1 cellular context compared by ENCODE assay signal in the genomic region with DNA sequence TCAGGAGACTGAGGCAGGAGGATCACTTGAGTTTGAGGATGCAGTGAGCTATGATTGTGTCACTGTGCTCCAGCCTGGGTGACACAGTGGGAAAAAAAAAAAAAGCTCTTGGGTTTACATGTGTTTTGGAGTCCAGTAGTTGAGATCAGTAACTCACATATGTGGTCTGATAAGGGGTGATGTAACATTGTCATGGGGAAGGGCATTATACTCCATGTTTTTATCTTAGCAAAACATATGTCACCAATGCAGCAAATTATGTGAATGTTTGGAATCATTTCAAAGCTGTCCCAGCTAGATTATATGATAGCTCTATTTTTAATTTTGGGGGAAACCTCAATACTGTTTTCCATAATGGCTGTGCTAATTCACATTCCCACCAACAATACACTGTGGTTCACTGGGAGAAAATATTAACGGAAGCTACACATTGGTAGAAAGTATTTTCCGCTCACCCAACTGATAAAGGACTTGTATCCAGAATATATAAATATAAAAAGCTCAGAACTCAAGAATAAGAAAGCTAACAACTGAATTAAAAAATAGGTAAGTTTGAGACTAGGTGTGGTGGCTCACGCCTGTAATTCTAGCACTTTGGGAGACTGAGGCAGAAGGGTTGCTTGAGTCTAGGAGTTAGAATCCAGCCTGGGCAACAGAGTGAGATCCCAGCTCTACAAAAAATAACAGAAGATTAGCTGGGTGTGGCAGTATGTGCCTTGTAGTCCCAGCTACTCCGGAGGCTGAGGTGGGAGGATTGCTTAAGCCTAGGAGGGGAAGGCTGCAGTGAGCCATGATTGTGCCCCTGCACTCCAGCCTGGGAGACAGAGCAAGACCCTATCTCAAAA.
A peak's percentile ranks its signal among the peaks of the same experiment; 100 is the strongest.
TF ChIP-seq lines count a peak whose summit lies in the region.

No MANE protein-coding gene starts in this region.

TF ChIP-seq in K562, 482 proteins besides CTCF, POLR2A, EP300 and RAD21 (continued from another document and continues in another):
- TF ChIP-seq PHF20 (IDR thresholded peaks at IDR 0.05; ENCODE audit: partially characterized antibody), result peak; percentile 13
- no peak for TF ChIP-seq ZNF217 (CRISPR knock-in tag; IDR thresholded peaks at IDR 0.05)
- no peak for TF ChIP-seq ZC3H11A (IDR thresholded peaks at IDR 0.05; ENCODE audit: low read depth, low read length)
- TF ChIP-seq ZNF354B (CRISPR knock-in tag; IDR thresholded peaks at IDR 0.05), result no peak
- TF ChIP-seq ZNF766 (CRISPR knock-in tag; conservative IDR thresholded peaks at IDR 0.05), result peak; percentile 86
- TF ChIP-seq, protein P1, sequence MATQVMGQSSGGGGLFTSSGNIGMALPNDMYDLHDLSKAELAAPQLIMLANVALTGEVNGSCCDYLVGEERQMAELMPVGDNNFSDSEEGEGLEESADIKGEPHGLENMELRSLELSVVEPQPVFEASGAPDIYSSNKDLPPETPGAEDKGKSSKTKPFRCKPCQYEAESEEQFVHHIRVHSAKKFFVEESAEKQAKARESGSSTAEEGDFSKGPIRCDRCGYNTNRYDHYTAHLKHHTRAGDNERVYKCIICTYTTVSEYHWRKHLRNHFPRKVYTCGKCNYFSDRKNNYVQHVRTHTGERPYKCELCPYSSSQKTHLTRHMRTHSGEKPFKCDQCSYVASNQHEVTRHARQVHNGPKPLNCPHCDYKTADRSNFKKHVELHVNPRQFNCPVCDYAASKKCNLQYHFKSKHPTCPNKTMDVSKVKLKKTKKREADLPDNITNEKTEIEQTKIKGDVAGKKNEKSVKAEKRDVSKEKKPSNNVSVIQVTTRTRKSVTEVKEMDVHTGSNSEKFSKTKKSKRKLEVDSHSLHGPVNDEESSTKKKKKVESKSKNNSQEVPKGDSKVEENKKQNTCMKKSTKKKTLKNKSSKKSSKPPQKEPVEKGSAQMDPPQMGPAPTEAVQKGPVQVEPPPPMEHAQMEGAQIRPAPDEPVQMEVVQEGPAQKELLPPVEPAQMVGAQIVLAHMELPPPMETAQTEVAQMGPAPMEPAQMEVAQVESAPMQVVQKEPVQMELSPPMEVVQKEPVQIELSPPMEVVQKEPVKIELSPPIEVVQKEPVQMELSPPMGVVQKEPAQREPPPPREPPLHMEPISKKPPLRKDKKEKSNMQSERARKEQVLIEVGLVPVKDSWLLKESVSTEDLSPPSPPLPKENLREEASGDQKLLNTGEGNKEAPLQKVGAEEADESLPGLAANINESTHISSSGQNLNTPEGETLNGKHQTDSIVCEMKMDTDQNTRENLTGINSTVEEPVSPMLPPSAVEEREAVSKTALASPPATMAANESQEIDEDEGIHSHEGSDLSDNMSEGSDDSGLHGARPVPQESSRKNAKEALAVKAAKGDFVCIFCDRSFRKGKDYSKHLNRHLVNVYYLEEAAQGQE (CRISPR knock-in tag; IDR thresholded peaks at IDR 0.05; ENCODE audit: low read depth), result no peak
- no peak for TF ChIP-seq ELF2 (CRISPR knock-in tag; IDR thresholded peaks at IDR 0.05)
- TF ChIP-seq UBTF (IDR thresholded peaks at IDR 0.05; ENCODE audit: borderline replicate concordance in 1 of 2, low read depth in 2 of 2, low read length in 2 of 2), result no peak
- TF ChIP-seq NONO (IDR thresholded peaks at IDR 0.05; ENCODE audit: low read depth in 2 of 2, low read length in 1 of 2), result 0 out of 4 replicates have a peak, but pooled peaks of 1 of the 2 experiments have one; percentile 21
- no peak for TF ChIP-seq ZNF707 (CRISPR knock-in tag; conservative IDR thresholded peaks at IDR 0.05)
- no peak for TF ChIP-seq ZNF436 (CRISPR knock-in tag; IDR thresholded peaks at IDR 0.05)
- TF ChIP-seq CREM (IDR thresholded peaks at IDR 0.05; ENCODE audit: low read depth), result peak; percentile 73
- TF ChIP-seq ZNF175 (CRISPR knock-in tag; IDR thresholded peaks at IDR 0.05; ENCODE audit: low read depth), result peak; percentile 89
- peak; percentile 60 for TF ChIP-seq POLR2AphosphoS5 (IDR thresholded peaks at IDR 0.05; ENCODE audit: control insufficient read depth, insufficient read depth, low read depth, low read length)
- no peak for TF ChIP-seq RBM22 (IDR thresholded peaks at IDR 0.05; ENCODE audit: low read depth, low read length, poor library complexity, severe bottlenecking)
- TF ChIP-seq, protein P2, sequence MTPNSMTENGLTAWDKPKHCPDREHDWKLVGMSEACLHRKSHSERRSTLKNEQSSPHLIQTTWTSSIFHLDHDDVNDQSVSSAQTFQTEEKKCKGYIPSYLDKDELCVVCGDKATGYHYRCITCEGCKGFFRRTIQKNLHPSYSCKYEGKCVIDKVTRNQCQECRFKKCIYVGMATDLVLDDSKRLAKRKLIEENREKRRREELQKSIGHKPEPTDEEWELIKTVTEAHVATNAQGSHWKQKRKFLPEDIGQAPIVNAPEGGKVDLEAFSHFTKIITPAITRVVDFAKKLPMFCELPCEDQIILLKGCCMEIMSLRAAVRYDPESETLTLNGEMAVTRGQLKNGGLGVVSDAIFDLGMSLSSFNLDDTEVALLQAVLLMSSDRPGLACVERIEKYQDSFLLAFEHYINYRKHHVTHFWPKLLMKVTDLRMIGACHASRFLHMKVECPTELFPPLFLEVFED (CRISPR knock-in tag; conservative IDR thresholded peaks at IDR 0.05), result no peak
- TF ChIP-seq ZNF121 (CRISPR knock-in tag; conservative IDR thresholded peaks at IDR 0.05), result peak; percentile 98
- TF ChIP-seq, protein P3, sequence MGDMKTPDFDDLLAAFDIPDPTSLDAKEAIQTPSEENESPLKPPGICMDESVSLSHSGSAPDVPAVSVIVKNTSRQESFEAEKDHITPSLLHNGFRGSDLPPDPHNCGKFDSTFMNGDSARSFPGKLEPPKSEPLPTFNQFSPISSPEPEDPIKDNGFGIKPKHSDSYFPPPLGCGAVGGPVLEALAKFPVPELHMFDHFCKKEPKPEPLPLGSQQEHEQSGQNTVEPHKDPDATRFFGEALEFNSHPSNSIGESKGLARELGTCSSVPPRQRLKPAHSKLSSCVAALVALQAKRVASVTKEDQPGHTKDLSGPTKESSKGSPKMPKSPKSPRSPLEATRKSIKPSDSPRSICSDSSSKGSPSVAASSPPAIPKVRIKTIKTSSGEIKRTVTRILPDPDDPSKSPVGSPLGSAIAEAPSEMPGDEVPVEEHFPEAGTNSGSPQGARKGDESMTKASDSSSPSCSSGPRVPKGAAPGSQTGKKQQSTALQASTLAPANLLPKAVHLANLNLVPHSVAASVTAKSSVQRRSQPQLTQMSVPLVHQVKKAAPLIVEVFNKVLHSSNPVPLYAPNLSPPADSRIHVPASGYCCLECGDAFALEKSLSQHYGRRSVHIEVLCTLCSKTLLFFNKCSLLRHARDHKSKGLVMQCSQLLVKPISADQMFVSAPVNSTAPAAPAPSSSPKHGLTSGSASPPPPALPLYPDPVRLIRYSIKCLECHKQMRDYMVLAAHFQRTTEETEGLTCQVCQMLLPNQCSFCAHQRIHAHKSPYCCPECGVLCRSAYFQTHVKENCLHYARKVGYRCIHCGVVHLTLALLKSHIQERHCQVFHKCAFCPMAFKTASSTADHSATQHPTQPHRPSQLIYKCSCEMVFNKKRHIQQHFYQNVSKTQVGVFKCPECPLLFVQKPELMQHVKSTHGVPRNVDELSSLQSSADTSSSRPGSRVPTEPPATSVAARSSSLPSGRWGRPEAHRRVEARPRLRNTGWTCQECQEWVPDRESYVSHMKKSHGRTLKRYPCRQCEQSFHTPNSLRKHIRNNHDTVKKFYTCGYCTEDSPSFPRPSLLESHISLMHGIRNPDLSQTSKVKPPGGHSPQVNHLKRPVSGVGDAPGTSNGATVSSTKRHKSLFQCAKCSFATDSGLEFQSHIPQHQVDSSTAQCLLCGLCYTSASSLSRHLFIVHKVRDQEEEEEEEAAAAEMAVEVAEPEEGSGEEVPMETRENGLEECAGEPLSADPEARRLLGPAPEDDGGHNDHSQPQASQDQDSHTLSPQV (IDR thresholded peaks at IDR 0.05), result no peak
- TF ChIP-seq SOX6 (IDR thresholded peaks at IDR 0.05), result peak; percentile 98
- no peak for TF ChIP-seq RERE (CRISPR knock-in tag; IDR thresholded peaks at IDR 0.05; ENCODE audit: borderline replicate concordance)
- no peak for TF ChIP-seq HOXB6 (CRISPR knock-in tag; IDR thresholded peaks at IDR 0.05; ENCODE audit: borderline replicate concordance)
- 0 out of 4 replicates have a peak, but pooled peaks of 1 of the 2 experiments have one; percentile 32 for TF ChIP-seq MAZ (CRISPR knock-in tag; conservative IDR thresholded peaks at IDR 0.05 in 1 of 2, IDR thresholded peaks at IDR 0.05 in 1 of 2)
- TF ChIP-seq, protein P4, sequence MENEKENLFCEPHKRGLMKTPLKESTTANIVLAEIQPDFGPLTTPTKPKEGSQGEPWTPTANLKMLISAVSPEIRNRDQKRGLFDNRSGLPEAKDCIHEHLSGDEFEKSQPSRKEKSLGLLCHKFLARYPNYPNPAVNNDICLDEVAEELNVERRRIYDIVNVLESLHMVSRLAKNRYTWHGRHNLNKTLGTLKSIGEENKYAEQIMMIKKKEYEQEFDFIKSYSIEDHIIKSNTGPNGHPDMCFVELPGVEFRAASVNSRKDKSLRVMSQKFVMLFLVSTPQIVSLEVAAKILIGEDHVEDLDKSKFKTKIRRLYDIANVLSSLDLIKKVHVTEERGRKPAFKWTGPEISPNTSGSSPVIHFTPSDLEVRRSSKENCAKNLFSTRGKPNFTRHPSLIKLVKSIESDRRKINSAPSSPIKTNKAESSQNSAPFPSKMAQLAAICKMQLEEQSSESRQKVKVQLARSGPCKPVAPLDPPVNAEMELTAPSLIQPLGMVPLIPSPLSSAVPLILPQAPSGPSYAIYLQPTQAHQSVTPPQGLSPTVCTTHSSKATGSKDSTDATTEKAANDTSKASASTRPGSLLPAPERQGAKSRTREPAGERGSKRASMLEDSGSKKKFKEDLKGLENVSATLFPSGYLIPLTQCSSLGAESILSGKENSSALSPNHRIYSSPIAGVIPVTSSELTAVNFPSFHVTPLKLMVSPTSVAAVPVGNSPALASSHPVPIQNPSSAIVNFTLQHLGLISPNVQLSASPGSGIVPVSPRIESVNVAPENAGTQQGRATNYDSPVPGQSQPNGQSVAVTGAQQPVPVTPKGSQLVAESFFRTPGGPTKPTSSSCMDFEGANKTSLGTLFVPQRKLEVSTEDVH (IDR thresholded peaks at IDR 0.05; ENCODE audit: low read depth, partially characterized antibody), result no peak
- TF ChIP-seq CC2D1A (IDR thresholded peaks at IDR 0.05), result peak; percentile 81
- TF ChIP-seq KDM1A (IDR thresholded peaks at IDR 0.05), result peak; percentile 40 to 49; a peak in 3 of 4 replicates
- peak; percentile 90 for TF ChIP-seq LEF1 (IDR thresholded peaks at IDR 0.05)
- TF ChIP-seq, protein P5, sequence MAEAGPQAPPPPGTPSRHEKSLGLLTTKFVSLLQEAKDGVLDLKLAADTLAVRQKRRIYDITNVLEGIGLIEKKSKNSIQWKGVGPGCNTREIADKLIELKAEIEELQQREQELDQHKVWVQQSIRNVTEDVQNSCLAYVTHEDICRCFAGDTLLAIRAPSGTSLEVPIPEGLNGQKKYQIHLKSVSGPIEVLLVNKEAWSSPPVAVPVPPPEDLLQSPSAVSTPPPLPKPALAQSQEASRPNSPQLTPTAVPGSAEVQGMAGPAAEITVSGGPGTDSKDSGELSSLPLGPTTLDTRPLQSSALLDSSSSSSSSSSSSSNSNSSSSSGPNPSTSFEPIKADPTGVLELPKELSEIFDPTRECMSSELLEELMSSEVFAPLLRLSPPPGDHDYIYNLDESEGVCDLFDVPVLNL (CRISPR knock-in tag; IDR thresholded peaks at IDR 0.05; ENCODE audit: low read depth), result no peak
- TF ChIP-seq FOSL1 (tag; conservative IDR thresholded peaks at IDR 0.05), result peak; percentile 89
- 0 out of 2 replicates have a peak, but pooled peaks have one; percentile 8 for TF ChIP-seq MAFG (tag; conservative IDR thresholded peaks at IDR 0.05)
- TF ChIP-seq SP2 (IDR thresholded peaks at IDR 0.05; ENCODE audit: extremely low read depth, low read depth, low read length, poor library complexity, severe bottlenecking), result no peak
